29 cellular contexts compared by ENCODE assay signal in the genomic region with DNA sequence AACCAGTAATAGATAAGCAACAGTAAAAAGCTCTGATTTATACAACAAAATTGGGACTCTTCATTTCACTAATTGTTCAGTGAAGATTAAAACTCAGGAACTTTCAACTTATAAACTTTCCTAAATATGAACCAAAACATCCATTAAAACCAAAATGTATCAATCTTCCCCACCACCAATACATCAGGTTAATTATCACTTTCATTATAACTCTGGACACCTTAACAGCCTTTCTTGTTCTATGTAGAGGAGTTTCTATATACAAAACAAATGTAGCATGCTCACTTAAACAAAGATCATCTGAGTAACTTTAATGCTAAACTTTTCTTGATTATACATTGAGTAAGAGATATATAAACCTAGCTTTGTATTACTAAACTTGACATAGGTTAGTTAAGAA.
"Had no signal": no experiment of that assay in that cellular context is flagged by ENCODE, and none has a peak within 500 bp of the region (broad histone marks: within the 10 kb centered on the region; RNA-seq: fewer than 3 reads in every experiment).

No MANE protein-coding gene starts in this region.

- DNase-seq: activated CD4-positive, alpha-beta memory T cell treated with anti-CD3 and anti-CD28 coated beads, Interleukin-2, amount 10 ng/mL, durations not matched to agents 7 days and 5 days; activated CD4-positive, alpha-beta T cell treated with anti-CD3 and anti-CD28 coated beads for 1 hour; activated CD4-positive, alpha-beta T cell treated with anti-CD3 and anti-CD28 coated beads for 4 hours; activated CD4-positive, alpha-beta T cell treated with anti-CD3 and anti-CD28 coated beads, Interleukin-2, amount 10 ng/mL, durations not matched to agents 7 days and 5 days; activated CD4-positive, alpha-beta T cell treated with anti-CD3 and anti-CD28 coated beads, Interleukin-2, amount 50 U/mL, for 4 hours; activated CD8-positive, alpha-beta memory T cell treated with anti-CD3 and anti-CD28 coated beads, Interleukin-2, amount 50 U/mL, for 48 hours; activated effector memory CD4-positive, alpha-beta T cell treated with anti-CD3 and anti-CD28 coated beads, Interleukin-2, amount 50 U/mL, for 16 hours; activated naive CD4-positive, alpha-beta T cell treated with anti-CD3 and anti-CD28 coated beads for 36 hours; activated naive CD8-positive, alpha-beta T cell treated with anti-CD3 and anti-CD28 coated beads for 36 hours; activated naive CD8-positive, alpha-beta T cell treated with anti-CD3 and anti-CD28 coated beads, Interleukin-2, amount 50 U/mL, for 24 hours; activated T-cell treated with anti-CD3 and anti-CD28 coated beads, Interleukin-2, amount 50 U/mL, for 4 hours; adrenal gland; amygdala; aorta; body of pancreas; caudate nucleus; cortex of kidney; dermis blood vessel endothelial cell; effector CD4-positive, alpha-beta T cell; effector memory CD8-positive, alpha-beta T cell; erythroblast; foreskin keratinocyte; gastrocnemius medialis; heart right ventricle; T-helper 2 cell had no signal

- H3K27me3 Mint-ChIP-seq: activated CD4-positive, alpha-beta memory T cell treated with anti-CD3 and anti-CD28 coated beads, Interleukin-2, amount 10 ng/mL, durations not matched to agents 7 days and 5 days; activated CD4-positive, alpha-beta T cell treated with anti-CD3 and anti-CD28 coated beads, Interleukin-2, amount 10 ng/mL, durations not matched to agents 7 days and 5 days; activated naive CD4-positive, alpha-beta T cell treated with anti-CD3 and anti-CD28 coated beads, Interleukin-2, amount 50 U/mL, for 24 hours; activated naive CD8-positive, alpha-beta T cell treated with anti-CD3 and anti-CD28 coated beads for 36 hours; activated naive CD8-positive, alpha-beta T cell treated with anti-CD3 and anti-CD28 coated beads, Interleukin-2, amount 50 U/mL, for 24 hours; effector memory CD8-positive, alpha-beta T cell had no signal

- ATAC-seq: activated naive CD8-positive, alpha-beta T cell treated with anti-CD3 and anti-CD28 coated beads, Interleukin-2, amount 50 U/mL, for 24 hours; activated T-cell treated with anti-CD3 and anti-CD28 coated beads, Interleukin-2, amount 50 U/mL, for 4 hours; body of pancreas; effector memory CD8-positive, alpha-beta T cell; foreskin keratinocyte; gastrocnemius medialis; heart right ventricle had no signal

- H3K4me3 Mint-ChIP-seq: activated CD4-positive, alpha-beta memory T cell treated with anti-CD3 and anti-CD28 coated beads, Interleukin-2, amount 10 ng/mL, durations not matched to agents 7 days and 5 days; activated CD4-positive, alpha-beta T cell treated with anti-CD3 and anti-CD28 coated beads, Interleukin-2, amount 10 ng/mL, durations not matched to agents 7 days and 5 days; activated naive CD4-positive, alpha-beta T cell treated with anti-CD3 and anti-CD28 coated beads for 36 hours; activated naive CD4-positive, alpha-beta T cell treated with anti-CD3 and anti-CD28 coated beads, Interleukin-2, amount 50 U/mL, for 24 hours; activated naive CD8-positive, alpha-beta T cell treated with anti-CD3 and anti-CD28 coated beads for 36 hours; activated naive CD8-positive, alpha-beta T cell treated with anti-CD3 and anti-CD28 coated beads, Interleukin-2, amount 50 U/mL, for 24 hours; activated T-cell treated with anti-CD3 and anti-CD28 coated beads, Interleukin-2, amount 50 U/mL, for 4 hours; activated T-helper 1 cell treated with anti-CD3 and anti-CD28 coated beads, Interleukin-12 subunit alpha, Interleukin-12 subunit beta, Interleukin-2, Interleukin-4 antibody, amounts not matched to agents 30 ng/mL and 10 ng/mL and 1 ng/mL, durations not matched to agents 14 hours and 24 hours and 36 hours; effector memory CD8-positive, alpha-beta T cell had no signal

- H3K4me1 Mint-ChIP-seq: activated CD4-positive, alpha-beta memory T cell treated with anti-CD3 and anti-CD28 coated beads, Interleukin-2, amount 10 ng/mL, durations not matched to agents 7 days and 5 days; activated CD4-positive, alpha-beta T cell treated with anti-CD3 and anti-CD28 coated beads, Interleukin-2, amount 10 ng/mL, durations not matched to agents 7 days and 5 days; activated naive CD4-positive, alpha-beta T cell treated with anti-CD3 and anti-CD28 coated beads, Interleukin-2, amount 50 U/mL, for 24 hours; activated naive CD8-positive, alpha-beta T cell treated with anti-CD3 and anti-CD28 coated beads for 36 hours; activated naive CD8-positive, alpha-beta T cell treated with anti-CD3 and anti-CD28 coated beads, Interleukin-2, amount 50 U/mL, for 24 hours had no signal

- H3K4me1 ChIP-seq: adrenal gland, body of pancreas, esophagus muscularis mucosa, foreskin keratinocyte, gastrocnemius medialis, heart right ventricle had no signal

- H3K9me3 ChIP-seq: adrenal gland, body of pancreas, esophagus muscularis mucosa, gastrocnemius medialis, heart right ventricle had no signal

- H3K27ac ChIP-seq: adrenal gland, body of pancreas, esophagus muscularis mucosa, foreskin keratinocyte, gastrocnemius medialis had no signal

- H3K9me3 Mint-ChIP-seq: activated CD4-positive, alpha-beta memory T cell treated with anti-CD3 and anti-CD28 coated beads, Interleukin-2, amount 10 ng/mL, durations not matched to agents 7 days and 5 days; activated CD4-positive, alpha-beta T cell treated with anti-CD3 and anti-CD28 coated beads, Interleukin-2, amount 10 ng/mL, durations not matched to agents 7 days and 5 days; activated naive CD4-positive, alpha-beta T cell treated with anti-CD3 and anti-CD28 coated beads for 36 hours; activated naive CD4-positive, alpha-beta T cell treated with anti-CD3 and anti-CD28 coated beads, Interleukin-2, amount 50 U/mL, for 24 hours; activated naive CD8-positive, alpha-beta T cell treated with anti-CD3 and anti-CD28 coated beads for 36 hours; activated naive CD8-positive, alpha-beta T cell treated with anti-CD3 and anti-CD28 coated beads, Interleukin-2, amount 50 U/mL, for 24 hours; activated T-cell treated with anti-CD3 and anti-CD28 coated beads, Interleukin-2, amount 50 U/mL, for 4 hours; activated T-helper 1 cell treated with anti-CD3 and anti-CD28 coated beads, Interleukin-12 subunit alpha, Interleukin-12 subunit beta, Interleukin-2, Interleukin-4 antibody, amounts not matched to agents 30 ng/mL and 10 ng/mL and 1 ng/mL, durations not matched to agents 14 hours and 24 hours and 36 hours; activated T-helper 2 cell treated with anti-CD3 and anti-CD28 coated beads, Interferon-gamma antibody, Interleukin-2, Interleukin-4, amounts not matched to agents 10 μg/mL and 5 μg/mL and 100 μg/mL, durations not matched to agents 14 hours and 24 hours and 36 hours; effector memory CD8-positive, alpha-beta T cell had no signal

- H3K27me3 ChIP-seq: adrenal gland, body of pancreas, esophagus muscularis mucosa, foreskin keratinocyte, gastrocnemius medialis, heart right ventricle had no signal

- H3K4me3 ChIP-seq: adrenal gland, body of pancreas, esophagus muscularis mucosa, gastrocnemius medialis, heart right ventricle had no signal

- H3K27ac Mint-ChIP-seq: activated CD4-positive, alpha-beta memory T cell treated with anti-CD3 and anti-CD28 coated beads, Interleukin-2, amount 10 ng/mL, durations not matched to agents 7 days and 5 days; activated CD4-positive, alpha-beta T cell treated with anti-CD3 and anti-CD28 coated beads, Interleukin-2, amount 10 ng/mL, durations not matched to agents 7 days and 5 days; activated naive CD4-positive, alpha-beta T cell treated with anti-CD3 and anti-CD28 coated beads for 36 hours; activated naive CD4-positive, alpha-beta T cell treated with anti-CD3 and anti-CD28 coated beads, Interleukin-2, amount 50 U/mL, for 24 hours; activated naive CD8-positive, alpha-beta T cell treated with anti-CD3 and anti-CD28 coated beads for 36 hours; activated naive CD8-positive, alpha-beta T cell treated with anti-CD3 and anti-CD28 coated beads, Interleukin-2, amount 50 U/mL, for 24 hours; activated T-helper 1 cell treated with anti-CD3 and anti-CD28 coated beads, Interleukin-12 subunit alpha, Interleukin-12 subunit beta, Interleukin-2, Interleukin-4 antibody, amounts not matched to agents 30 ng/mL and 10 ng/mL and 1 ng/mL, durations not matched to agents 14 hours and 24 hours and 36 hours; activated T-helper 2 cell treated with anti-CD3 and anti-CD28 coated beads, Interferon-gamma antibody, Interleukin-2, Interleukin-4, amounts not matched to agents 10 μg/mL and 5 μg/mL and 100 μg/mL, durations not matched to agents 14 hours and 24 hours and 36 hours had no signal
